Comparison of ENCODE assay signal across 1 cellular context in genomic region chr17:82881900-82882714, GRCh38.
TF ChIP-seq lines count a peak whose summit lies in the region.

No MANE protein-coding gene starts in this region.

TF ChIP-seq in HepG2, 621 proteins besides CTCF, POLR2A, EP300 and RAD21 (continued from another document and continues in another):
- TF ChIP-seq E2F5 (CRISPR knock-in tag; conservative IDR thresholded peaks at IDR 0.05) (no peak), NFKB2 (CRISPR knock-in tag; IDR thresholded peaks at IDR 0.05; ENCODE audit: borderline replicate concordance) (peak; percentile 9; the same call in 1 of the 2 replicates), ZFY (CRISPR knock-in tag; IDR thresholded peaks at IDR 0.05) (peak; percentile 60; the same call in 1 of the 2 replicates), ZNF639 (CRISPR knock-in tag; conservative IDR thresholded peaks at IDR 0.05) (no peak), MYC (CRISPR knock-in tag; IDR thresholded peaks at IDR 0.05; ENCODE audit: borderline replicate concordance) (no peak), ZNF263 (CRISPR knock-in tag; IDR thresholded peaks at IDR 0.05) (peak; percentile 98), RNF2 (conservative IDR thresholded peaks at IDR 0.05; ENCODE audit: low read depth) (no peak), NBN (conservative IDR thresholded peaks at IDR 0.05) (no peak), ZNF879 (CRISPR knock-in tag; IDR thresholded peaks at IDR 0.05) (no peak), UBTF (CRISPR knock-in tag; IDR thresholded peaks at IDR 0.05) (peak; percentile 72), HMGXB4 (CRISPR knock-in tag; IDR thresholded peaks at IDR 0.05; ENCODE audit: borderline replicate concordance in 1 of 2, low read depth in 1 of 2) (0 out of 4 replicates have a peak, but pooled peaks of 1 of the 2 experiments have one; percentile 20), ELK4 (CRISPR knock-in tag; IDR thresholded peaks at IDR 0.05; ENCODE audit: borderline replicate concordance) (no peak), ZNF674 (CRISPR knock-in tag; IDR thresholded peaks at IDR 0.05; ENCODE audit: low read depth) (no peak), NR2F1 (CRISPR knock-in tag; IDR thresholded peaks at IDR 0.05) (no peak), CCDC6 (CRISPR knock-in tag; IDR thresholded peaks at IDR 0.05) (no peak), ZBTB7B (CRISPR knock-in tag; IDR thresholded peaks at IDR 0.05) (0 out of 2 replicates have a peak, but pooled peaks have one; percentile 34), SP2 (CRISPR knock-in tag; IDR thresholded peaks at IDR 0.05) (no peak), TFDP1 (CRISPR knock-in tag; IDR thresholded peaks at IDR 0.05; ENCODE audit: borderline replicate concordance) (peak; percentile 50; the same call in 1 of the 2 replicates), ZNF12 (CRISPR knock-in tag; IDR thresholded peaks at IDR 0.05) (no peak), KDM5A (IDR thresholded peaks at IDR 0.05; ENCODE audit: borderline replicate concordance, low read length) (no peak), TSC22D2 (CRISPR knock-in tag; IDR thresholded peaks at IDR 0.05; ENCODE audit: borderline replicate concordance) (no peak), SSRP1 (CRISPR knock-in tag; IDR thresholded peaks at IDR 0.05) (no peak), ZNF775 (CRISPR knock-in tag; IDR thresholded peaks at IDR 0.05; ENCODE audit: borderline replicate concordance) (no peak)
- TF ChIP-seq, protein P1, sequence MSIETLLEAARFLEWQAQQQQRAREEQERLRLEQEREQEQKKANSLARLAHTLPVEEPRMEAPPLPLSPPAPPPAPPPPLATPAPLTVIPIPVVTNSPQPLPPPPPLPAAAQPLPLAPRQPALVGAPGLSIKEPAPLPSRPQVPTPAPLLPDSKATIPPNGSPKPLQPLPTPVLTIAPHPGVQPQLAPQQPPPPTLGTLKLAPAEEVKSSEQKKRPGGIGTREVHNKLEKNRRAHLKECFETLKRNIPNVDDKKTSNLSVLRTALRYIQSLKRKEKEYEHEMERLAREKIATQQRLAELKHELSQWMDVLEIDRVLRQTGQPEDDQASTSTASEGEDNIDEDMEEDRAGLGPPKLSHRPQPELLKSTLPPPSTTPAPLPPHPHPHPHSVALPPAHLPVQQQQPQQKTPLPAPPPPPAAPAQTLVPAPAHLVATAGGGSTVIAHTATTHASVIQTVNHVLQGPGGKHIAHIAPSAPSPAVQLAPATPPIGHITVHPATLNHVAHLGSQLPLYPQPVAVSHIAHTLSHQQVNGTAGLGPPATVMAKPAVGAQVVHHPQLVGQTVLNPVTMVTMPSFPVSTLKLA (IDR thresholded peaks at IDR 0.05), result no peak
- TF ChIP-seq, protein P2, sequence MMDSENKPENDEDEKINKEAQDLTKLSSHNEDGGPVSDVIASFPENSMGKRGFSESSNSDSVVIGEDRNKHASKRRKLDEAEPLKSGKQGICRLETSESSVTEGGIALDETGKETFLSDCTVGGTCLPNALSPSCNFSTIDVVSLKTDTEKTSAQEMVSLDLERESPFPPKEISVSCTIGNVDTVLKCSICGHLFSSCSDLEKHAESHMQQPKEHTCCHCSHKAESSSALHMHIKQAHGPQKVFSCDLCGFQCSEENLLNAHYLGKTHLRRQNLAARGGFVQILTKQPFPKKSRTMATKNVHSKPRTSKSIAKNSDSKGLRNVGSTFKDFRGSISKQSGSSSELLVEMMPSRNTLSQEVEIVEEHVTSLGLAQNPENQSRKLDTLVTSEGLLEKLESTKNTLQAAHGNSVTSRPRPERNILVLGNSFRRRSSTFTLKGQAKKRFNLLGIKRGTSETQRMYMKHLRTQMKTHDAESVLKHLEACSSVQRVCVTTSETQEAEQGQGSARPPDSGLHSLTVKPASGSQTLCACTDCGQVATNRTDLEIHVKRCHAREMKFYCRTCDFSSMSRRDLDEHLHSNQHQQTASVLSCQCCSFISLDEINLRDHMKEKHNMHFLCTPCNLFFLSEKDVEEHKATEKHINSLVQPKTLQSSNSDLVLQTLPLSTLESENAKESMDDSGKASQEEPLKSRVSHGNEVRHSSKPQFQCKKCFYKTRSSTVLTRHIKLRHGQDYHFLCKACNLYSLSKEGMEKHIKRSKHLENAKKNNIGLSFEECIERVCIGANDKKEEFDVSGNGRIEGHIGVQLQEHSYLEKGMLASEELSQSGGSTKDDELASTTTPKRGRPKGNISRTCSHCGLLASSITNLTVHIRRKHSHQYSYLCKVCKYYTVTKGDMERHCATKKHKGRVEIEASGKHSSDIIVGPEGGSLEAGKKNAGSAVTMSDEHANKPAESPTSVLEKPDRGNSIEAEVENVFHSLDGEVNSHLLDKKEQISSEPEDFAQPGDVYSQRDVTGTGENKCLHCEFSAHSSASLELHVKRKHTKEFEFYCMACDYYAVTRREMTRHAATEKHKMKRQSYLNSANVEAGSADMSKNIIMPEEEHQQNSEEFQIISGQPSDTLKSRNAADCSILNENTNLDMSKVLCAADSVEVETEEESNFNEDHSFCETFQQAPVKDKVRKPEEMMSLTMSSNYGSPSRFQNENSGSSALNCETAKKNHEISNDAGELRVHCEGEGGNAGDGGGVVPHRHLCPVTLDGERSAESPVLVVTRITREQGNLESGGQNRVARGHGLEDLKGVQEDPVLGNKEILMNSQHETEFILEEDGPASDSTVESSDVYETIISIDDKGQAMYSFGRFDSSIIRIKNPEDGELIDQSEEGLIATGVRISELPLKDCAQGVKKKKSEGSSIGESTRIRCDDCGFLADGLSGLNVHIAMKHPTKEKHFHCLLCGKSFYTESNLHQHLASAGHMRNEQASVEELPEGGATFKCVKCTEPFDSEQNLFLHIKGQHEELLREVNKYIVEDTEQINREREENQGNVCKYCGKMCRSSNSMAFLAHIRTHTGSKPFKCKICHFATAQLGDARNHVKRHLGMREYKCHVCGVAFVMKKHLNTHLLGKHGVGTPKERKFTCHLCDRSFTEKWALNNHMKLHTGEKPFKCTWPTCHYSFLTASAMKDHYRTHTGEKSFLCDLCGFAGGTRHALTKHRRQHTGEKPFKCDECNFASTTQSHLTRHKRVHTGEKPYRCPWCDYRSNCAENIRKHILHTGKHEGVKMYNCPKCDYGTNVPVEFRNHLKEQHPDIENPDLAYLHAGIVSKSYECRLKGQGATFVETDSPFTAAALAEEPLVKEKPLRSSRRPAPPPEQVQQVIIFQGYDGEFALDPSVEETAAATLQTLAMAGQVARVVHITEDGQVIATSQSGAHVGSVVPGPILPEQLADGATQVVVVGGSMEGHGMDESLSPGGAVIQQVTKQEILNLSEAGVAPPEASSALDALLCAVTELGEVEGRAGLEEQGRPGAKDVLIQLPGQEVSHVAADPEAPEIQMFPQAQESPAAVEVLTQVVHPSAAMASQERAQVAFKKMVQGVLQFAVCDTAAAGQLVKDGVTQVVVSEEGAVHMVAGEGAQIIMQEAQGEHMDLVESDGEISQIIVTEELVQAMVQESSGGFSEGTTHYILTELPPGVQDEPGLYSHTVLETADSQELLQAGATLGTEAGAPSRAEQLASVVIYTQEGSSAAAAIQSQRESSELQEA (CRISPR knock-in tag; IDR thresholded peaks at IDR 0.05; ENCODE audit: not compliant biosample characterization), result no peak
- TF ChIP-seq, protein P3, sequence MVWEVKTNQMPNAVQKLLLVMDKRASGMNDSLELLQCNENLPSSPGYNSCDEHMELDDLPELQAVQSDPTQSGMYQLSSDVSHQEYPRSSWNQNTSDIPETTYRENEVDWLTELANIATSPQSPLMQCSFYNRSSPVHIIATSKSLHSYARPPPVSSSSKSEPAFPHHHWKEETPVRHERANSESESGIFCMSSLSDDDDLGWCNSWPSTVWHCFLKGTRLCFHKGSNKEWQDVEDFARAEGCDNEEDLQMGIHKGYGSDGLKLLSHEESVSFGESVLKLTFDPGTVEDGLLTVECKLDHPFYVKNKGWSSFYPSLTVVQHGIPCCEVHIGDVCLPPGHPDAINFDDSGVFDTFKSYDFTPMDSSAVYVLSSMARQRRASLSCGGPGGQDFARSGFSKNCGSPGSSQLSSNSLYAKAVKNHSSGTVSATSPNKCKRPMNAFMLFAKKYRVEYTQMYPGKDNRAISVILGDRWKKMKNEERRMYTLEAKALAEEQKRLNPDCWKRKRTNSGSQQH (CRISPR knock-in tag; IDR thresholded peaks at IDR 0.05; ENCODE audit: low read depth), result no peak
- TF ChIP-seq, protein P4, sequence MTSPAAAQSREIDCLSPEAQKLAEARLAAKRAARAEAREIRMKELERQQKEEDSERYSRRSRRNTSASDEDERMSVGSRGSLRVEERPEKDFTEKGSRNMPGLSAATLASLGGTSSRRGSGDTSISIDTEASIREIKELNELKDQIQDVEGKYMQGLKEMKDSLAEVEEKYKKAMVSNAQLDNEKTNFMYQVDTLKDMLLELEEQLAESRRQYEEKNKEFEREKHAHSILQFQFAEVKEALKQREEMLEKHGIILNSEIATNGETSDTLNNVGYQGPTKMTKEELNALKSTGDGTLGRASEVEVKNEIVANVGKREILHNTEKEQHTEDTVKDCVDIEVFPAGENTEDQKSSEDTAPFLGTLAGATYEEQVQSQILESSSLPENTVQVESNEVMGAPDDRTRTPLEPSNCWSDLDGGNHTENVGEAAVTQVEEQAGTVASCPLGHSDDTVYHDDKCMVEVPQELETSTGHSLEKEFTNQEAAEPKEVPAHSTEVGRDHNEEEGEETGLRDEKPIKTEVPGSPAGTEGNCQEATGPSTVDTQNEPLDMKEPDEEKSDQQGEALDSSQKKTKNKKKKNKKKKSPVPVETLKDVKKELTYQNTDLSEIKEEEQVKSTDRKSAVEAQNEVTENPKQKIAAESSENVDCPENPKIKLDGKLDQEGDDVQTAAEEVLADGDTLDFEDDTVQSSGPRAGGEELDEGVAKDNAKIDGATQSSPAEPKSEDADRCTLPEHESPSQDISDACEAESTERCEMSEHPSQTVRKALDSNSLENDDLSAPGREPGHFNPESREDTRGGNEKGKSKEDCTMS (CRISPR knock-in tag; conservative IDR thresholded peaks at IDR 0.05), result no peak
- TF ChIP-seq, protein P5, sequence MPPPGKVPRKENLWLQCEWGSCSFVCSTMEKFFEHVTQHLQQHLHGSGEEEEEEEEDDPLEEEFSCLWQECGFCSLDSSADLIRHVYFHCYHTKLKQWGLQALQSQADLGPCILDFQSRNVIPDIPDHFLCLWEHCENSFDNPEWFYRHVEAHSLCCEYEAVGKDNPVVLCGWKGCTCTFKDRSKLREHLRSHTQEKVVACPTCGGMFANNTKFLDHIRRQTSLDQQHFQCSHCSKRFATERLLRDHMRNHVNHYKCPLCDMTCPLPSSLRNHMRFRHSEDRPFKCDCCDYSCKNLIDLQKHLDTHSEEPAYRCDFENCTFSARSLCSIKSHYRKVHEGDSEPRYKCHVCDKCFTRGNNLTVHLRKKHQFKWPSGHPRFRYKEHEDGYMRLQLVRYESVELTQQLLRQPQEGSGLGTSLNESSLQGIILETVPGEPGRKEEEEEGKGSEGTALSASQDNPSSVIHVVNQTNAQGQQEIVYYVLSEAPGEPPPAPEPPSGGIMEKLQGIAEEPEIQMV (CRISPR knock-in tag; IDR thresholded peaks at IDR 0.05; ENCODE audit: low read depth), result peak; percentile 64; the same call in 1 of the 2 replicates
